Comparison of ENCODE assay signal across 8 cellular contexts in genomic region chr18:32018331-32019250, GRCh38. TPM values are rescaled to one million over a fixed set of nuclear protein-coding genes. Genes with fewer than 3 reads are reported as not detected.
DNase-seq lines count a peak whose midpoint lies in the region; ATAC-seq and TF ChIP-seq lines count a peak whose summit lies in the region.

TSS of gene RNF125 (plus strand) at chr18:32018825. CDS start at chr18:32018864, 39 bp downstream.

- ATAC-seq in GM19025 (IDR thresholded peaks at IDR 0.05; ENCODE audit: low read depth, unreplicated experiment), result peak; percentile 91
- peak; percentile 88 for ATAC-seq in HG03280 (IDR thresholded peaks at IDR 0.05; ENCODE audit: unreplicated experiment)
- ATAC-seq in left lung, result peak; percentile 94

- H3K4me3 ChIP-seq in left lung, result peak within 1 kb of the TSS; percentile 49 to 58

- no peaks in the 10 kb centered on the region for H3K27me3 ChIP-seq in left lung

- DNase-seq in AG20443 (ENCODE audit: low spot score), result peak; percentile 89
- DNase-seq in NCI-H524 (lab: John Stamatoyannopoulos, UW), result peak; percentile 92 to 95
- peak; percentile 91 for DNase-seq in activated CD4-positive, alpha-beta T cell treated with anti-CD3 and anti-CD28 coated beads for 48 hours
- DNase-seq in dedifferentiated amniotic fluid mesenchymal stem cell (ENCODE audit: extremely low spot score), result peak; percentile 27
- DNase-seq in left lung, result peak; percentile 85 to 98
- peak; percentile 82 for DNase-seq in stimulated activated CD4-positive, alpha-beta T cell treated with anti-CD3 and anti-CD28 coated beads, Interleukin-2, amount 100 ng/mL, for 4 hours (ENCODE audit: low read depth)

- intact Hi-C loops in left lung (cut with DNase I), result no loop called here

- H3K36me3 ChIP-seq in left lung, result no peaks in the 10 kb centered on the region

- no peaks in the 10 kb centered on the region for H3K9me3 ChIP-seq in left lung

- peaks cover 0 to 25% of the 10 kb centered on the region in 2 donors for H3K4me1 ChIP-seq in left lung

- peak within 1 kb of the TSS; percentile 80 to 84 for H3K27ac ChIP-seq in left lung

- TF ChIP-seq CTCF in left lung (IDR thresholded peaks at IDR 0.05), result peak in 1 of 2 donors; percentile 38

RNA-seq across cellular contexts. Expression of gene RNF125, which starts in this region (rescaled TPM):
- total RNA-seq in left lung, result 1 to 10 TPM; 4.3 to 6.1 TPM

Comparison
In these comparisons a context has a peak if more than half of its experiments do, and no peak if none do; other contexts are left out.
1. Peak in every context shown above with its lines: DNase-seq, ATAC-seq, H3K4me3 ChIP-seq and H3K27ac ChIP-seq.
2. DNase-seq: peak in every context shown above with its lines; median percentile 94 in NCI-H524; 92 in left lung; 91 in activated CD4-positive, alpha-beta T cell treated with anti-CD3 and anti-CD28 coated beads for 48 hours; 89 in AG20443; 82 in stimulated activated CD4-positive, alpha-beta T cell treated with anti-CD3 and anti-CD28 coated beads, Interleukin-2, amount 100 ng/mL, for 4 hours; 27 in dedifferentiated amniotic fluid mesenchymal stem cell.